7 cellular contexts compared by ENCODE assay signal in genomic region chr17:61002316-61002736, GRCh38.
DNase-seq lines count a peak whose midpoint lies in the region; ATAC-seq and TF ChIP-seq lines count a peak whose summit lies in the region.

No MANE protein-coding gene starts in this region.

- no peak overlapping the region for H3K4me3 Mint-ChIP-seq in glutamatergic neuron (ENCODE audit: unreplicated experiment)

- H3K4me1 ChIP-seq in transverse colon = no peaks in the 10 kb centered on the region

- H3K27ac ChIP-seq in transverse colon = no peak overlapping the region

- peaks cover 3% of the 10 kb centered on the region for H3K27me3 Mint-ChIP-seq in glutamatergic neuron (ENCODE audit: unreplicated experiment)

- no peak for TF ChIP-seq EP300 in transverse colon (IDR thresholded peaks at IDR 0.05; ENCODE audit: low read depth)

- H3K4me3 ChIP-seq in LNCaP clone FGC (ENCODE audit: low read depth, low read length) = no peak overlapping the region
- no peak overlapping the region for H3K4me3 ChIP-seq in transverse colon

- TF ChIP-seq CTCF in LNCaP clone FGC (IDR thresholded peaks at IDR 0.05; ENCODE audit: control insufficient read depth, extremely low read depth, insufficient read depth) (peak; percentile 58), glutamatergic neuron (IDR thresholded peaks at IDR 0.05; ENCODE audit: partially characterized antibody, unreplicated experiment) (peak; percentile 67), transverse colon (IDR thresholded peaks at IDR 0.05) (peak; percentile 37 to 46 (median 43))

- intact Hi-C loops in transverse colon (cut with DNase I; ENCODE audit: low total_unique reads) = no loop called here

- H3K36me3 ChIP-seq in transverse colon = no peaks in the 10 kb centered on the region

- no peaks in the 10 kb centered on the region for H3K9me3 ChIP-seq in transverse colon

- H3K4me1 Mint-ChIP-seq in glutamatergic neuron (ENCODE audit: low read depth, unreplicated experiment) = peaks cover 12% of the 10 kb centered on the region

- 5% methylated on average over 1 of the region's 1 CpG; no CpG with 5 or more reads in 1 of the 2 donors for WGBS in transverse colon (ENCODE audit: low coverage in 1 of 2), 2 donors

- no peak for TF ChIP-seq POLR2A in transverse colon (IDR thresholded peaks at IDR 0.05)

- DNase-seq in G401 (ENCODE audit: low spot score) = peak; percentile 32
- peak; percentile 47 for DNase-seq in LNCaP clone FGC (ENCODE audit: low read depth)
- peak; percentile 34 for DNase-seq in SW480 (ENCODE audit: low spot score)
- no peak for DNase-seq in glutamatergic neuron
- DNase-seq in transverse colon = no peak
- DNase-seq in ureter (ENCODE audit: low spot score) = no peak

- no peaks in the 10 kb centered on the region for H3K9me3 Mint-ChIP-seq in glutamatergic neuron (ENCODE audit: unreplicated experiment)

- no peaks in the 10 kb centered on the region for H3K27me3 ChIP-seq in transverse colon

- ATAC-seq in GM18519 (IDR thresholded peaks at IDR 0.05; ENCODE audit: low FRiP score, unreplicated experiment) = no peak

- no peaks in the 10 kb centered on the region for H3K36me3 Mint-ChIP-seq in glutamatergic neuron (ENCODE audit: unreplicated experiment)

- in situ Hi-C loops in G401 (cut with HindIII; ENCODE audit: low sequenced_read_pairs) = no loop called here
- in situ Hi-C loops in transverse colon (cut with MboI; ENCODE audit: low pct_ligation_motif_present in 1 of 4, low pct_unique_long_range_greater_than_20kb in 1 of 4, low sequenced_read_pairs in 3 of 4) = loop anchor here in 2 of 4 donors (5.0 to 25.0 kb wide), 2 partner anchors 385 to 390 kb away; partner anchors contain the start of gene TBX2 (in 1 of the 2)

- H3K27ac Mint-ChIP-seq in glutamatergic neuron (ENCODE audit: unreplicated experiment) = no peak overlapping the region

Comparison
In these comparisons a context has a peak if more than half of its experiments do, and no peak if none do; other contexts are left out.
1. DNase-seq: peak in G401 (single experiment), LNCaP clone FGC (single experiment) and SW480 (single experiment); none in glutamatergic neuron (single experiment), transverse colon (single experiment) and ureter (single experiment).
2. Peak in every context shown above with its lines, with median percentiles within 50 percentile points of each other: CTCF ChIP-seq.